ENCODE assay signal across 17 cellular contexts in the genomic region with DNA sequence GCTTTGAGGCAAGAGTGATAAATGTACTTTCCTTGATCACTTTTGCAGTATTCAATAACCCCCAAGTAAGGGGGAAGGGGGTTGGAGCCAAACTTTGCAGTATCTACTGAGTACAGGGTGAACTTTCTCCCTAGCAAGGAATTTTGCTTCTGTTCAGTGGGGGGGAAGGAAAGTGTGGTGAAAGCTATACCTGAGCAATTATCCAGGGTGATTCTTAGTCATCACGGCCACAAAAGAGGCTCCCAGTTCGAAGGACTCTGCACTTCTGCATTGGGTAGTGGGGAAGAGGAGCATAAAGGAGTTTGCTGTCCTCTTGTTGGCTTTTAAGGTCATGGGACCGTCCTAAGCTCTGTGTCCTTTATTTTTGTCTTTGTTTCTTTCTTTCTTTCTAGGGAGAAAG.
A peak's percentile ranks its signal among the peaks of the same experiment; 100 is the strongest.
DNase-seq lines count a peak whose midpoint lies in the region; ATAC-seq lines count a peak whose summit lies in the region.
"Had no signal": no experiment of that assay in that cellular context is flagged by ENCODE, and none has a peak within 500 bp of the region (broad histone marks: within the 10 kb centered on the region; RNA-seq: fewer than 3 reads in every experiment).

No MANE protein-coding gene starts in this region.

- no peak for ATAC-seq in right cardiac atrium
- no peak for ATAC-seq in HG02610 (IDR thresholded peaks at IDR 0.05; ENCODE audit: unreplicated experiment)
- ATAC-seq: GM23338 had no signal

- no peaks in the 10 kb centered on the region for H3K27me3 ChIP-seq in right cardiac atrium (ENCODE audit: control insufficient read depth, insufficient read depth)
- H3K27me3 ChIP-seq: BE2C had no signal

- in situ Hi-C loops in Caki2 (cut with HindIII; ENCODE audit: low pct_unique_long_range_greater_than_20kb, low sequenced_read_pairs) = no loop called here
- in situ Hi-C loops in SK-MEL-5 (cut with HindIII; ENCODE audit: low pct_unique_long_range_greater_than_20kb, low sequenced_read_pairs) = no loop called here

- H3K4me1 ChIP-seq in right cardiac atrium (ENCODE audit: control insufficient read depth, insufficient read depth, low read length) = peaks cover 8% of the 10 kb centered on the region
- H3K4me1 ChIP-seq: BE2C had no signal

- DNase-seq in Caki2 (ENCODE audit: low read depth) (peak; percentile 37), Daoy (ENCODE audit: low read depth) (peak; percentile 16), SK-MEL-5 (ENCODE audit: low read depth, low spot score) (peak; percentile 21), kidney glomerular epithelial cell (lab: John Stamatoyannopoulos, UW) (peak; percentile 53), right cardiac atrium (no peak), RPMI8226 (no peak)
- DNase-seq: ACHN; BE2C; C1 segment of cervical spinal cord; CD4-positive, CD25-positive, alpha-beta regulatory T cell; CD8-positive, alpha-beta memory T cell; COR-L47; GDM1; HCEC 1CT; HFFc6 had no signal

- no peak overlapping the region for H3K4me3 ChIP-seq in right cardiac atrium (ENCODE audit: low read length)
- H3K4me3 ChIP-seq: GM23338 had no signal

- WGBS in right cardiac atrium = 90% methylated on average over 3 of the region's 3 CpGs

- H3K9me3 ChIP-seq in right cardiac atrium (ENCODE audit: control insufficient read depth, low read length) = no peaks in the 10 kb centered on the region
- H3K9me3 ChIP-seq: BE2C had no signal

- intact Hi-C loops in right cardiac atrium (cut with DNase I) = no loop called here

- H3K27ac ChIP-seq in right cardiac atrium (ENCODE audit: low read length) = no peak overlapping the region

Comparison
In these comparisons a context has a peak if more than half of its experiments do, and no peak if none do; other contexts are left out.
1. DNase-seq: peak in Caki2 (single experiment), Daoy (single experiment), SK-MEL-5 (single experiment) and kidney glomerular epithelial cell (single experiment); none in right cardiac atrium (0 of 3) and RPMI8226 (single experiment).